In the genomic region with DNA sequence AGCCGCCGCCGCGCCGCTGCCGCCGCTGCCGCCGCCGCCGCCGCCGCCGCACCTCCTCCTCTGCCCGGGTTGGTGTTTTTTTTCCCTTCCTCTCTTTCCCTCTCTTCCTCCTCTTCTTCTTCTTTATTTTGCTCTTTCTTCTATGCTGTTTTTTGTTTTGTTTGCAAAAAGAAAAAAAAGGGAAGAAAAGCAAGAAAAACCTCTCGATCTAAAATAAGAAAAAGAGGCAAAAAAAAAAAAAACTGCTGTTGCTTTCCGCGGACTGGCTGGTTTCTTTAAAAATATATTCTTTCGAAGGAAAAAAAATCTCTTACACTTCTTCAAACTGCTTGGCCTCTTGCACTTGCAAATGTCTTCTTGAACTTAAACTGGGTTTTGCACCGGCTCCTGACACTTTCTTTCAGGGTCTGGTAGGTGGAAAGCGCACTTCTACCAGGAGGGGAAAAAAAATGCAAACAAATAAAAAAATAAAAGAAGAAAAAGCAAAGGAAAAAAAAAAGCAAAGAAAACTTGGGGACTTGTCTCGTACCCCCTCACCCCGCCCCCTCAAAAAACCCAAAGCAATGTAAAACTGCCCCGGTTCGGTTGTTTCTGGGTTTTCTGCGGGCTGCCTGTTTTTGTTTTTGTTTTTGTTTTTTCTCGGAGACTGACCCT, we compare ENCODE assay signal across 8 cellular contexts. TPM values are rescaled to one million over a fixed set of nuclear protein-coding genes. Genes with fewer than 3 reads are reported as not detected.
DNase-seq lines count a peak whose midpoint lies in the region; ATAC-seq, FAIRE-seq and TF ChIP-seq lines count a peak whose summit lies in the region.

No MANE protein-coding gene starts in this region.

- no peaks in the 10 kb centered on the region for H3K9me3 Mint-ChIP-seq in memory B cell

- TF ChIP-seq CTCF in heart left ventricle (IDR thresholded peaks at IDR 0.05) (no peak), astrocyte of the cerebellum (IDR thresholded peaks at IDR 0.05; ENCODE audit: low read depth, low read length, missing control alignments) (no peak), upper lobe of left lung (IDR thresholded peaks at IDR 0.05) (no peak)

- WGBS in heart left ventricle, 4 donors, result 1 to 2% (median 1%) methylated on average over 27 of the region's 27 CpGs
- 1 to 2% methylated on average over 27 of the region's 27 CpGs for WGBS in upper lobe of left lung, 2 donors

- H3K36me3 Mint-ChIP-seq in memory B cell, result peaks cover 5% of the 10 kb centered on the region

- in situ Hi-C loops in astrocyte of the cerebellum (cut with HindIII; ENCODE audit: low sequenced_read_pairs), result no loop called here

- H3K27me3 Mint-ChIP-seq in memory B cell, result peaks cover 36% of the 10 kb centered on the region

- no peak for FAIRE-seq in RCC 7860 (lab: Jason Lieb, UNC)

- TF ChIP-seq EP300 in upper lobe of left lung (IDR thresholded peaks at IDR 0.05), result no peak

- peaks cover 6 to 56% (median 27%) of the 10 kb centered on the region in 12 donors for H3K4me1 ChIP-seq in heart left ventricle
- H3K4me1 ChIP-seq in upper lobe of left lung, result peaks cover 39 to 57% (median 45%) of the 10 kb centered on the region in 4 donors

- H3K36me3 ChIP-seq in heart left ventricle, result no peaks in the 10 kb centered on the region
- no peaks in the 10 kb centered on the region for H3K36me3 ChIP-seq in upper lobe of left lung

- intact Hi-C loops in heart left ventricle (cut with DNase I) (no loop called here), Right ventricle myocardium superior (cut with DNase I) (no loop called here)

- H3K4me3 Mint-ChIP-seq in memory B cell, result peak overlapping the region; percentile 69

- peak overlapping the region; percentile 15 to 61 (median 44) for H3K4me3 ChIP-seq in heart left ventricle
- peak overlapping the region; percentile 51 for H3K4me3 ChIP-seq in astrocyte of the cerebellum (ENCODE audit: low read depth, low read length)
- peak overlapping the region in 3 of 4 donors; percentile 36 to 52 (median 50) for H3K4me3 ChIP-seq in upper lobe of left lung

- peak overlapping the region; percentile 75 for H3K27ac Mint-ChIP-seq in memory B cell

- H3K9me3 ChIP-seq in heart left ventricle (no peaks in the 10 kb centered on the region), upper lobe of left lung (no peaks in the 10 kb centered on the region)

- no peak for TF ChIP-seq POLR2A in heart left ventricle (IDR thresholded peaks at IDR 0.05)
- TF ChIP-seq POLR2A in upper lobe of left lung (IDR thresholded peaks at IDR 0.05), result no peak

- peaks cover 15% of the 10 kb centered on the region for H3K4me1 Mint-ChIP-seq in memory B cell

- H3K27me3 ChIP-seq in heart left ventricle (peaks cover 32 to 94% (median 80%) of the 10 kb centered on the region in 9 donors), upper lobe of left lung (peaks cover 0 to 52% (median 30%) of the 10 kb centered on the region in 4 donors)

- H3K27ac ChIP-seq in heart left ventricle (peak overlapping the region in 1 of 12 donors; percentile 64), upper lobe of left lung (peak overlapping the region in 2 of 4 donors; percentile 58 to 74)

- ATAC-seq in heart left ventricle, result no peak
- no peak for ATAC-seq in Right ventricle myocardium superior (ENCODE audit: poor library complexity)
- ATAC-seq in memory B cell (ENCODE audit: low read depth), result no peak
- ATAC-seq in upper lobe of left lung (ENCODE audit: low FRiP score in 2 of 2), result no peak

- DNase-seq in heart left ventricle (no peak), Right ventricle myocardium superior (no peak), astrocyte of the cerebellum (ENCODE audit: low read depth) (no peak), memory B cell (ENCODE audit: low spot score in 2 of 2) (no peak), upper lobe of left lung (no peak), RCC 7860 (ENCODE audit: low spot score) (no peak), DMS114 treated with DMSO at 0.1 percent for 48 hours (lab: John Stamatoyannopoulos, UW; ENCODE audit: unreplicated experiment) (no peak)
- no peak for DNase-seq in stimulated activated CD4-positive, alpha-beta T cell treated with anti-CD3 and anti-CD28 coated beads, Interleukin-4, amount 100 ng/mL, for 1 hour

RNA-seq across cellular contexts. Expression of a gene that starts 0.6 kb away (rescaled TPM):
- total RNA-seq in heart left ventricle (1 to 10 TPM in 1 of 9 donors, under 1 TPM in 5, not detected in 3; 0.05 to 2.1 (median 0.21) TPM), Right ventricle myocardium superior (0.08 TPM), upper lobe of left lung (1 to 10 TPM; 1.1 to 4.5 (median 2.2) TPM)
- polyA plus RNA-seq in heart left ventricle, result under 1 TPM; 0.04 TPM
